In genomic region chr15:71273731-71274447, GRCh38 we compare ENCODE assay signal across 1 cellular context.
TF ChIP-seq lines count a peak whose summit lies in the region.

No MANE protein-coding gene starts in this region.

TF ChIP-seq in GM23338, 12 proteins besides CTCF, POLR2A, EP300 and RAD21:
- TF ChIP-seq JUNB (IDR thresholded peaks at IDR 0.05; ENCODE audit: unreplicated experiment) (no peak), CREB1 (CRISPR knock-in tag; IDR thresholded peaks at IDR 0.05; ENCODE audit: low read depth) (no peak), STAT1 (IDR thresholded peaks at IDR 0.05; ENCODE audit: unreplicated experiment) (no peak), ZNF114 (CRISPR knock-in tag; IDR thresholded peaks at IDR 0.05) (no peak), EZH2phosphoT487 (IDR thresholded peaks at IDR 0.05; ENCODE audit: unreplicated experiment) (no peak), ETS1 (IDR thresholded peaks at IDR 0.05) (no peak)
TF ChIP-seq in GM23338: peak in this region for 0.
